In the genomic region with DNA sequence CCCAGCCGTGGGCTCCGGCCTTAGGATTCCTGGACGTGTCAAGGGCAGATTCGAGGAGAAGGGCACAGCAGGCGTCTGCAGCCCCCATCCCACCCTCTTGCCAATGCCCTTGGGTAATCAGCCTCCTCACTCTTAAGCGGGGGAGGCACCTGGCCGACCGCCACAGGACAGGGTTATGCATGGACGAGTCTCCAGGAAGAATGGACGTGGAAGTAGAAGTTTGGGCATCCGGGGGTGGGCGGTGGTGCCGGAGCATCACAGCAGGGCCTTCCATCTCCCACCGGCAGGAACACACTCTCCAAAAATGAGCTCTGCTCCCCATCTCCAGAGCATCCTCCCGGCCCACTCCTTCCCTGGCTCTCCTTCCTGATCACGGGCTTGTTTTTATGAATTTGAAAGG, we compare ENCODE assay signal across 23 cellular contexts.
"Had no signal": no experiment of that assay in that cellular context is flagged by ENCODE, and none has a peak within 500 bp of the region (broad histone marks: within the 10 kb centered on the region; RNA-seq: fewer than 3 reads in every experiment).

No MANE protein-coding gene starts in this region.

- H3K4me3 Mint-ChIP-seq: immature natural killer cell, memory B cell had no signal

- H3K4me1 Mint-ChIP-seq: immature natural killer cell had no signal

- H3K36me3 ChIP-seq: esophagus muscularis mucosa, gastroesophageal sphincter, heart left ventricle, left lung had no signal

- ATAC-seq: foreskin keratinocyte, gastroesophageal sphincter, heart left ventricle, left colon, left lung, left ventricle myocardium superior had no signal

- H3K9me3 ChIP-seq: esophagus muscularis mucosa, gastroesophageal sphincter, heart left ventricle, left lung had no signal

- H3K4me1 ChIP-seq: esophagus muscularis mucosa, foreskin keratinocyte, gastroesophageal sphincter, heart left ventricle, left lung had no signal

- H3K27ac ChIP-seq: coronary artery, dorsolateral prefrontal cortex, esophagus muscularis mucosa, foreskin keratinocyte, gastroesophageal sphincter, heart left ventricle, hepatocyte, left lung had no signal

- H3K9me3 Mint-ChIP-seq: immature natural killer cell had no signal

- H3K27ac Mint-ChIP-seq: immature natural killer cell, memory B cell had no signal

- H3K36me3 Mint-ChIP-seq: immature natural killer cell, memory B cell had no signal

- H3K4me3 ChIP-seq: coronary artery, dorsolateral prefrontal cortex, esophagus muscularis mucosa, gastroesophageal sphincter, heart left ventricle, hepatocyte, left lung, lung had no signal

- H3K27me3 ChIP-seq: foreskin keratinocyte, hepatocyte had no signal

- DNase-seq: dermis blood vessel endothelial cell; dorsolateral prefrontal cortex; effector CD4-positive, alpha-beta T cell; effector memory CD4-positive, alpha-beta T cell; foreskin keratinocyte; heart left ventricle; hypothalamus; immature natural killer cell; islet precursor cell; kidney; kidney glomerular epithelial cell; left colon; left ventricle myocardium superior; mammary epithelial cell; mesendoderm; midbrain had no signal
